Comparison of ENCODE assay signal across 18 cellular contexts in the genomic region with DNA sequence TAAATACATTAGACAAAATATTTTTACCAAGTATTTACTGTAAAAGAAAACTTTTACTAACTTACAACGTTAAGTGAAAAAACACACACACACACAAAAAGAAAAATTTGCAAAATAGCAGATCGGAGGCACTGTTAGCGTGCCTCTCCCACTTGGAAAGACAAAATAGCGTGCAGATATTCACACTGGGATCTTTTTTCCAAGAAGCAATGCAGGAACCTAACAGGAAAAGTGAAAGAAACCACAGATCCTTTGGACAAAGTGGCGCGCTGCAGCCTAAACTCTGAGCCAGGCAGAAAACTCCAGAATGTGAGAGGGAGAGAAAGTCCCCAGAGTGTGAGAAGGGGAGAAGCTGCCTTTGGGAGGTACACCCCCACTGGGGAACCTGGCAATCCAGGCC.
"Had no signal": no experiment of that assay in that cellular context is flagged by ENCODE, and none has a peak within 500 bp of the region (broad histone marks: within the 10 kb centered on the region; RNA-seq: fewer than 3 reads in every experiment).

No MANE protein-coding gene starts in this region.

- H3K27ac ChIP-seq: colonic mucosa, esophagus squamous epithelium, hepatocyte, pancreas, tibial artery, upper lobe of right lung, vagina had no signal

- H3K79me2 ChIP-seq: hepatocyte had no signal

- H3K27me3 ChIP-seq: colonic mucosa, esophagus squamous epithelium, hepatocyte, pancreas, tibial artery, upper lobe of right lung, vagina had no signal

- H3K36me3 ChIP-seq: colonic mucosa, esophagus squamous epithelium, pancreas, tibial artery, upper lobe of right lung, vagina had no signal

- H3K4me2 ChIP-seq: hepatocyte had no signal

- H2AFZ ChIP-seq: hepatocyte had no signal

- H3K4me3 ChIP-seq: colonic mucosa, esophagus squamous epithelium, hepatocyte, lung, mucosa of descending colon, pancreas, tibial artery, upper lobe of right lung, vagina had no signal

- H3K4me1 ChIP-seq: colonic mucosa, esophagus squamous epithelium, pancreas, tibial artery, upper lobe of right lung, vagina had no signal

- DNase-seq: colonic mucosa; dermis blood vessel endothelial cell; esophagus squamous epithelium; foreskin melanocyte; head of caudate nucleus; left colon; left ventricle myocardium superior; mucosa of descending colon; naive thymus-derived CD8-positive, alpha-beta T cell; nucleus accumbens; pancreas; stimulated activated CD4-positive, alpha-beta T cell treated with anti-CD3 and anti-CD28 coated beads, Interleukin-1b, Interleukin-23, amount 100 ng/mL, for 48 hours; stimulated activated CD4-positive, alpha-beta T cell treated with anti-CD3 and anti-CD28 coated beads, Interleukin-4, amount 100 ng/mL, for 24 hours; tibial artery; upper lobe of right lung had no signal

- H3K9me3 ChIP-seq: colonic mucosa, esophagus squamous epithelium, pancreas, tibial artery, upper lobe of right lung, vagina had no signal
